16 cellular contexts compared by ENCODE assay signal in the genomic region with DNA sequence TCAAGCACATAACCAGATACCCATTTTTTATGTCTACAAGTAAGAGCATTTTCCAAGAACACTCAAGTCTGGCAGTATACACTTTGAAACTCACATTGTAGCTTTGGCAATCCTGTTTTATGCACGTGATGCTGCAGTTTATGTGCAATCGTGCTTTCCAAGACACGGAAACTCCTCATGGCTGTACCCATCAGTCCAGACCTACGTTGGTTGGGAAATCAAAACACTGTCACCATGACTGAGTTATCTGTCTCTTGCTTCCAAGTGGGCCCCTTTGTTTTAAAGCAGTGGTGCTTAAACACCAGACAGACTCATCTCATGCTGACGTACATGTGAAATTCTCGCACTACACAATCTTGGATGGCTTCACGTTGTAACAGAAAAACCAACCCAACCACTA.
DNase-seq lines count a peak whose midpoint lies in the region; ATAC-seq, FAIRE-seq and TF ChIP-seq lines count a peak whose summit lies in the region.
"Had no signal": no experiment of that assay in that cellular context is flagged by ENCODE, and none has a peak within 500 bp of the region (broad histone marks: within the 10 kb centered on the region; RNA-seq: fewer than 3 reads in every experiment).

No MANE protein-coding gene starts in this region.

- H3K14ac ChIP-seq in H1 (ENCODE audit: insufficient read length) (no peak overlapping the region), mesenchymal stem cell (ENCODE audit: low read length in 2 of 2) (no peak overlapping the region)

- TF ChIP-seq CTCF in Panc1 (IDR thresholded peaks at IDR 0.05): no peak
- TF ChIP-seq CTCF in H1 (IDR thresholded peaks at IDR 0.05; ENCODE audit: control extremely low read depth in 1 of 3, insufficient read depth in 1 of 3, low read depth in 1 of 3, low read length in 3 of 3): no peak
- TF ChIP-seq CTCF in smooth muscle cell (IDR thresholded peaks at IDR 0.05; ENCODE audit: borderline replicate concordance, insufficient read depth, poor library complexity, severe bottlenecking): no peak
- TF ChIP-seq CTCF in breast epithelium (IDR thresholded peaks at IDR 0.05): no peak

- H3K4ac ChIP-seq in H1 (replicated peaks; ENCODE audit: insufficient read length, low read depth, low read length): no peak overlapping the region
- H3K4ac ChIP-seq in mesenchymal stem cell (ENCODE audit: low read depth in 1 of 2, low read length in 2 of 2): no peak overlapping the region

- H2BK5ac ChIP-seq in H1 (ENCODE audit: low read depth, low read length): no peak overlapping the region
- no peak overlapping the region for H2BK5ac ChIP-seq in mesenchymal stem cell (ENCODE audit: low read depth, low read length, poor library complexity, severe bottlenecking)

- H3K56ac ChIP-seq in H1 (replicated peaks; ENCODE audit: insufficient read length, low read depth, low read length): no peak overlapping the region

- H2AFZ ChIP-seq in H1 (ENCODE audit: low read length) (no peak overlapping the region), mesenchymal stem cell (ENCODE audit: low read depth, low read length) (no peak overlapping the region), smooth muscle cell (ENCODE audit: low read depth) (no peak overlapping the region)

- DNase-seq in Panc1 (ENCODE audit: low read depth, low spot score) (no peak), H1 (ENCODE audit: low read depth in 1 of 2, low spot score in 2 of 2) (no peak), mesenchymal stem cell (peak; percentile 57), smooth muscle cell (lab: John Stamatoyannopoulos, UW; ENCODE audit: unreplicated experiment) (no peak), breast epithelium (ENCODE audit: low spot score in 2 of 2) (no peak), NCI-H2029 treated with DMSO at 0.1 percent for 48 hours (lab: John Stamatoyannopoulos, UW) (no peak)
- DNase-seq: ACHN; CD4-positive, CD25-positive, alpha-beta regulatory T cell; DMS79 had no signal

- H2BK12ac ChIP-seq in H1 (ENCODE audit: low read depth, low read length): no peak overlapping the region
- H2BK12ac ChIP-seq in mesenchymal stem cell (ENCODE audit: low read length in 2 of 2): no peak overlapping the region

- H2AK5ac ChIP-seq in H1 (ENCODE audit: low read depth, low read length): no peak overlapping the region
- H2AK5ac ChIP-seq in mesenchymal stem cell (ENCODE audit: low read length, severe bottlenecking): no peak overlapping the region

- peak; percentile 19 for FAIRE-seq in H1 (lab: Jason Lieb, UNC)
- FAIRE-seq: GM12891, GM19239, H54 had no signal

- H3K4me1 ChIP-seq in Panc1 (ENCODE audit: control insufficient read depth, insufficient read depth, low read length) (no peaks in the 10 kb centered on the region), H1 (replicated peaks in 1 of 4; ENCODE audit: control insufficient read depth in 3 of 4, insufficient read depth in 4 of 4, low read length in 3 of 4) (no peaks in the 10 kb centered on the region), mesenchymal stem cell (ENCODE audit: control insufficient read depth, insufficient read depth, low read depth, low read length) (no peaks in the 10 kb centered on the region), smooth muscle cell (ENCODE audit: low read depth) (no peaks in the 10 kb centered on the region), breast epithelium (no peaks in the 10 kb centered on the region)
- H3K4me1 ChIP-seq: BLaER1 treated with 17β-estradiol and CSF1 and Interleukin-3, amounts not matched to agents 10 nM and 100 nM had no signal

- in situ Hi-C loops in Panc1 (cut with HindIII; ENCODE audit: low pct_unique_long_range_greater_than_20kb, low sequenced_read_pairs): no loop called here

- H2BK15ac ChIP-seq in H1 (ENCODE audit: low read length): no peak overlapping the region
- no peak overlapping the region for H2BK15ac ChIP-seq in mesenchymal stem cell (ENCODE audit: low read depth, poor library complexity, severe bottlenecking)

- H3F3A ChIP-seq in smooth muscle cell (ENCODE audit: low read depth): no peaks in the 10 kb centered on the region

- H3K79me2 ChIP-seq in H1 (ENCODE audit: control insufficient read depth in 1 of 2, insufficient read depth in 2 of 2, low read length in 2 of 2): no peaks in the 10 kb centered on the region
- no peaks in the 10 kb centered on the region for H3K79me2 ChIP-seq in smooth muscle cell (ENCODE audit: low read depth)

- H3K23ac ChIP-seq in H1 (ENCODE audit: insufficient read length) (no peak overlapping the region), mesenchymal stem cell (ENCODE audit: low read length in 2 of 2) (no peak overlapping the region)

- no peaks in the 10 kb centered on the region for H3K79me1 ChIP-seq in H1 (ENCODE audit: low read depth, low read length)
- no peaks in the 10 kb centered on the region for H3K79me1 ChIP-seq in mesenchymal stem cell (replicated peaks; ENCODE audit: low read length, poor library complexity, severe bottlenecking)

- H4K20me1 ChIP-seq in H1 (replicated peaks in 1 of 2; ENCODE audit: control insufficient read depth in 1 of 2, insufficient read depth in 2 of 2, low read length in 2 of 2) (no peaks in the 10 kb centered on the region), smooth muscle cell (ENCODE audit: low read depth) (no peaks in the 10 kb centered on the region)
- H4K20me1 ChIP-seq: BLaER1 treated with 17β-estradiol and CSF1 and Interleukin-3, amounts not matched to agents 10 nM and 100 nM had no signal

- POLR2A ChIA-PET in Panc1 (lab: Charles Lee) (no interaction called here), H1 (lab: Charles Lee; ENCODE audit: partially characterized antibody) (no interaction called here)

- no peak overlapping the region for H3K4me2 ChIP-seq in H1 (ENCODE audit: insufficient read depth in 1 of 2, low read depth in 2 of 2, low read length in 2 of 2)
- H3K4me2 ChIP-seq in mesenchymal stem cell (ENCODE audit: low read length, poor library complexity, severe bottlenecking): no peak overlapping the region
- H3K4me2 ChIP-seq in smooth muscle cell: no peak overlapping the region
- H3K4me2 ChIP-seq: BLaER1 treated with 17β-estradiol and CSF1 and Interleukin-3, amounts not matched to agents 10 nM and 100 nM had no signal

- CTCF ChIA-PET in Panc1 (lab: Charles Lee): no interaction called here
- CTCF ChIA-PET in H1 (lab: Charles Lee; ENCODE audit: partially characterized antibody): no interaction called here

- no TSS peak for BruUV-seq in Panc1 (replicated peaks; lab: Mats Ljungman, UMichigan)

- TF ChIP-seq EP300 in H1 (IDR thresholded peaks at IDR 0.05; ENCODE audit: borderline replicate concordance in 1 of 2, low read depth in 2 of 2, low read length in 2 of 2): no peak

- H4K5ac ChIP-seq in H1 (ENCODE audit: insufficient read length, low read depth, low read length): no peak overlapping the region

- no peaks in the 10 kb centered on the region for H3K23me2 ChIP-seq in H1 (ENCODE audit: low read depth, low read length)

- H3K9ac ChIP-seq in H1 (replicated peaks in 1 of 4; ENCODE audit: extremely low read depth in 1 of 4, low read depth in 3 of 4, low read length in 3 of 4) (no peak overlapping the region), mesenchymal stem cell (ENCODE audit: low read length) (no peak overlapping the region), smooth muscle cell (ENCODE audit: low read depth) (no peak overlapping the region)
- H3K9ac ChIP-seq: BLaER1 treated with 17β-estradiol and CSF1 and Interleukin-3, amounts not matched to agents 10 nM and 100 nM had no signal

- WGBS in H1 (ENCODE audit: extremely low coverage in 1 of 2, insufficient coverage in 1 of 2, insufficient read length in 1 of 2, insufficient replicate concordance in 2 of 2, low coverage in 1 of 2, low lambda C conversion rate in 2 of 2, missing lambda C conversion rate in 1 of 2), 2 experiments: 95% methylated on average over 7 of the region's 7 CpGs; no CpG with 5 or more reads in 1 of the 2 experiments
- WGBS in mesenchymal stem cell: 81% methylated on average over 5 of the region's 7 CpGs
- 70% methylated on average over 7 of the region's 7 CpGs for WGBS in smooth muscle cell (ENCODE audit: low lambda C conversion rate)

- H2BK120ac ChIP-seq in H1 (replicated peaks; ENCODE audit: low read depth, low read length): no peak overlapping the region
- H2BK120ac ChIP-seq in mesenchymal stem cell (ENCODE audit: low read depth, low read length): no peak overlapping the region

- H3K4me3 ChIP-seq in Panc1 (ENCODE audit: low read depth in 2 of 2, low read length in 2 of 2): no peak overlapping the region
- H3K4me3 ChIP-seq in H1 (ENCODE audit: extremely low read depth in 1 of 4, insufficient read depth in 2 of 4, low read depth in 3 of 4, low read length in 4 of 4): no peak overlapping the region
- no peak overlapping the region for H3K4me3 ChIP-seq in mesenchymal stem cell (ENCODE audit: insufficient read depth in 1 of 2, low read depth in 1 of 2, low read length in 2 of 2)
- no peak overlapping the region for H3K4me3 ChIP-seq in smooth muscle cell
- no peak overlapping the region for H3K4me3 ChIP-seq in breast epithelium
- H3K4me3 ChIP-seq: BLaER1 treated with 17β-estradiol and CSF1 and Interleukin-3, amounts not matched to agents 10 nM and 100 nM had no signal

- TF ChIP-seq POLR2A in H1 (IDR thresholded peaks at IDR 0.05; ENCODE audit: control extremely low read depth in 1 of 2, low read depth in 2 of 2, low read length in 2 of 2): no peak
- TF ChIP-seq POLR2A in breast epithelium (IDR thresholded peaks at IDR 0.05): no peak

- ATAC-seq in Panc1 (no peak), GM19463 (IDR thresholded peaks at IDR 0.05; ENCODE audit: unreplicated experiment) (no peak)
- ATAC-seq: HCT116 had no signal

- no peak overlapping the region for H4K8ac ChIP-seq in H1 (ENCODE audit: extremely low read depth, insufficient read depth, low read length)
- no peak overlapping the region for H4K8ac ChIP-seq in mesenchymal stem cell (ENCODE audit: low read length)

- H3K9me3 ChIP-seq in Panc1 (ENCODE audit: control insufficient read depth, insufficient read depth, low read depth, low read length) (no peaks in the 10 kb centered on the region), H1 (ENCODE audit: insufficient read depth in 2 of 2, low read depth in 1 of 2, low read length in 1 of 2) (no peaks in the 10 kb centered on the region), mesenchymal stem cell (ENCODE audit: control insufficient read depth, low read length) (no peaks in the 10 kb centered on the region), smooth muscle cell (replicated peaks; ENCODE audit: low read depth) (no peaks in the 10 kb centered on the region), breast epithelium (no peaks in the 10 kb centered on the region)

- H3K18ac ChIP-seq in H1 (ENCODE audit: extremely low read depth, low read length) (no peak overlapping the region), mesenchymal stem cell (ENCODE audit: low read depth in 1 of 2, low read length in 2 of 2) (no peak overlapping the region)

- H3K27ac ChIP-seq in Panc1 (ENCODE audit: low read length) (peak overlapping the region; percentile 13; the same call in 1 of the 2 replicates), H1 (ENCODE audit: low read depth, low read length) (no peak overlapping the region), mesenchymal stem cell (ENCODE audit: low read length, poor library complexity, severe bottlenecking) (no peak overlapping the region), smooth muscle cell (ENCODE audit: low read depth) (peak overlapping the region; percentile 54), breast epithelium (no peak overlapping the region)
- H3K27ac ChIP-seq: BLaER1 treated with 17β-estradiol and CSF1 and Interleukin-3, amounts not matched to agents 10 nM and 100 nM; HL-60 had no signal

- intact Hi-C loops in Panc1 (cut with micrococcal nuclease; ENCODE audit: unreplicated experiment) (no loop called here), breast epithelium (cut with DNase I; ENCODE audit: low total_unique reads) (loop anchor here (1.0 kb wide), 1 partner anchor 9 kb away; no protein-coding TSS in a partner anchor)

- H3K36me3 ChIP-seq in Panc1 (ENCODE audit: control insufficient read depth, insufficient read depth, low read length): no peaks in the 10 kb centered on the region
- no peaks in the 10 kb centered on the region for H3K36me3 ChIP-seq in H1 (ENCODE audit: control insufficient read depth in 2 of 4, insufficient read depth in 4 of 4, low read length in 3 of 4)
- H3K36me3 ChIP-seq in mesenchymal stem cell (ENCODE audit: control insufficient read depth in 1 of 2, insufficient read depth in 2 of 2, low read depth in 1 of 2, low read length in 2 of 2): no peaks in the 10 kb centered on the region
- H3K36me3 ChIP-seq in smooth muscle cell (ENCODE audit: low read depth): no peaks in the 10 kb centered on the region
- no peaks in the 10 kb centered on the region for H3K36me3 ChIP-seq in breast epithelium
- H3K36me3 ChIP-seq: BLaER1 treated with 17β-estradiol and CSF1 and Interleukin-3, amounts not matched to agents 10 nM and 100 nM had no signal

- no peak overlapping the region for H2BK20ac ChIP-seq in H1 (ENCODE audit: low read length)

- H4K91ac ChIP-seq in H1 (replicated peaks; ENCODE audit: insufficient read length, low read length) (no peak overlapping the region), mesenchymal stem cell (ENCODE audit: low read length) (no peak overlapping the region)

- H3K27me3 ChIP-seq in Panc1 (ENCODE audit: control insufficient read depth, insufficient read depth, low read length) (no peaks in the 10 kb centered on the region), H1 (replicated peaks in 1 of 4; ENCODE audit: control insufficient read depth in 3 of 4, extremely low read depth in 1 of 4, insufficient read depth in 3 of 4, low read length in 3 of 4) (no peaks in the 10 kb centered on the region), mesenchymal stem cell (ENCODE audit: control insufficient read depth in 1 of 2, insufficient read depth in 1 of 2, low read length in 2 of 2) (no peaks in the 10 kb centered on the region), smooth muscle cell (ENCODE audit: low read depth) (no peaks in the 10 kb centered on the region), breast epithelium (no peaks in the 10 kb centered on the region)
- H3K27me3 ChIP-seq: BLaER1 treated with 17β-estradiol and CSF1 and Interleukin-3, amounts not matched to agents 10 nM and 100 nM had no signal

- TF ChIP-seq RAD21 in H1 (IDR thresholded peaks at IDR 0.05 in 1 of 2, conservative IDR thresholded peaks at IDR 0.05 in 1 of 2; ENCODE audit: low read depth in 2 of 2, low read length in 2 of 2): no peak

Comparison
In these comparisons a context has a peak if more than half of its experiments do, and no peak if none do; other contexts are left out.
1. H3K27ac ChIP-seq: peak in Panc1 (single experiment) and smooth muscle cell (single experiment); none in H1 (single experiment), mesenchymal stem cell (single experiment) and breast epithelium (0 of 2).